9 cellular contexts compared by ENCODE assay signal in genomic region chr5:36777105-36777757, GRCh38.
DNase-seq lines count a peak whose midpoint lies in the region; ATAC-seq, FAIRE-seq and TF ChIP-seq lines count a peak whose summit lies in the region.
"Had no signal": no experiment of that assay in that cellular context is flagged by ENCODE, and none has a peak within 500 bp of the region (broad histone marks: within the 10 kb centered on the region; RNA-seq: fewer than 3 reads in every experiment).

No MANE protein-coding gene starts in this region.

- 0 out of 2 replicates have a peak, but pooled peaks have one; percentile 65 for ATAC-seq in Panc1
- peak in 1 of 2 donors; percentile 75 for ATAC-seq in gastrocnemius medialis
- ATAC-seq in GM21529 (IDR thresholded peaks at IDR 0.05; ENCODE audit: unreplicated experiment) = no peak

- POLR2A ChIA-PET in Panc1 (lab: Charles Lee) = interaction anchor here (0.6 to 0.7 kb wide), 3 partner anchors 16 to 426 kb away, joined by 5 to 11 read pairs (median 6); no protein-coding TSS in a partner anchor

- intact Hi-C loops in Panc1 (cut with micrococcal nuclease; ENCODE audit: unreplicated experiment) (no loop called here), gastrocnemius medialis (cut with DNase I; ENCODE audit: low total_unique reads) (no loop called here)

- H3K9me3 ChIP-seq in Panc1 (ENCODE audit: control insufficient read depth, insufficient read depth, low read depth, low read length) = no peaks in the 10 kb centered on the region
- no peaks in the 10 kb centered on the region for H3K9me3 ChIP-seq in gastrocnemius medialis
- H3K9me3 ChIP-seq: neutrophil had no signal

- H3K27me3 ChIP-seq in H7 (ENCODE audit: control insufficient read depth, insufficient read depth, low read length) (no peaks in the 10 kb centered on the region), Panc1 (ENCODE audit: control insufficient read depth, insufficient read depth, low read length) (peaks cover 3% of the 10 kb centered on the region; the same call in 1 of the 2 replicates), gastrocnemius medialis (no peaks in the 10 kb centered on the region)
- H3K27me3 ChIP-seq: neutrophil had no signal

- H3K4me1 ChIP-seq in Panc1 (ENCODE audit: control insufficient read depth, insufficient read depth, low read length) (no peaks in the 10 kb centered on the region), gastrocnemius medialis (peaks cover 0 to 7% of the 10 kb centered on the region in 2 donors)

- no peak for FAIRE-seq in frontal cortex (lab: Jason Lieb, UNC)
- no peak for FAIRE-seq in urothelium cell line (lab: Jason Lieb, UNC)

- BruUV-seq in Panc1 (replicated peaks; lab: Mats Ljungman, UMichigan) = no TSS peak

- TF ChIP-seq POLR2A in gastrocnemius medialis (IDR thresholded peaks at IDR 0.05) = no peak

- H3K27ac ChIP-seq in Panc1 (ENCODE audit: low read length) (no peak overlapping the region), gastrocnemius medialis (no peak overlapping the region)
- H3K27ac ChIP-seq: neutrophil had no signal

- CTCF ChIA-PET in Panc1 (lab: Charles Lee) = interaction anchor here (0.5 to 0.7 kb wide), 5 partner anchors 49 to 334 kb away, joined by 3 to 10 read pairs (median 4); no protein-coding TSS in a partner anchor

- H3K36me3 ChIP-seq in H7 (replicated peaks; ENCODE audit: control insufficient read depth, insufficient read depth, low read length) (no peaks in the 10 kb centered on the region), Panc1 (ENCODE audit: control insufficient read depth, insufficient read depth, low read length) (no peaks in the 10 kb centered on the region), gastrocnemius medialis (no peaks in the 10 kb centered on the region)
- H3K36me3 ChIP-seq: neutrophil had no signal

- H3K4me3 ChIP-seq in H7 (ENCODE audit: insufficient read depth, low read depth, low read length) = no peak overlapping the region
- H3K4me3 ChIP-seq in Panc1 (ENCODE audit: low read depth in 2 of 2, low read length in 2 of 2) = no peak overlapping the region
- no peak overlapping the region for H3K4me3 ChIP-seq in gastrocnemius medialis

- peak; percentile 63 for DNase-seq in H7
- DNase-seq in Panc1 (ENCODE audit: low read depth, low spot score) = no peak
- peak; percentile 18 to 26 for DNase-seq in frontal cortex (ENCODE audit: low spot score in 2 of 2)
- no peak for DNase-seq in gastrocnemius medialis
- DNase-seq in HUDEP-2 (lab: John Stamatoyannopoulos, UW; ENCODE audit: unreplicated experiment in 76 of 76) = no peak
- DNase-seq in urothelium cell line (ENCODE audit: low spot score) = no peak
- DNase-seq in dedifferentiated amniotic fluid mesenchymal stem cell (ENCODE audit: extremely low spot score) = no peak

- in situ Hi-C loops in Panc1 (cut with HindIII; ENCODE audit: low pct_unique_long_range_greater_than_20kb, low sequenced_read_pairs) = no loop called here
- in situ Hi-C loops in gastrocnemius medialis (cut with MboI; ENCODE audit: low sequenced_read_pairs in 4 of 4) = no loop called here

- peak; percentile 57 for TF ChIP-seq CTCF in Panc1 (IDR thresholded peaks at IDR 0.05)
- peak in 4 of 5 experiments; percentile 8 to 48 (median 22) for TF ChIP-seq CTCF in gastrocnemius medialis (IDR thresholded peaks at IDR 0.05 in 4 of 5, conservative IDR thresholded peaks at IDR 0.05 in 1 of 5)

Comparison
In these comparisons a context has a peak if more than half of its experiments do, and no peak if none do; other contexts are left out.
1. DNase-seq: peak in H7 (single experiment) and frontal cortex (2 of 2); none in Panc1 (single experiment), gastrocnemius medialis (0 of 2), HUDEP-2 (0 of 76), urothelium cell line (single experiment) and dedifferentiated amniotic fluid mesenchymal stem cell (single experiment).